In genomic region chr9:12880406-12881016, GRCh38 we compare ENCODE assay signal across 22 cellular contexts.
DNase-seq lines count a peak whose midpoint lies in the region; ATAC-seq, FAIRE-seq and TF ChIP-seq lines count a peak whose summit lies in the region.
"Had no signal": no experiment of that assay in that cellular context is flagged by ENCODE, and none has a peak within 500 bp of the region (broad histone marks: within the 10 kb centered on the region; RNA-seq: fewer than 3 reads in every experiment).

No MANE protein-coding gene starts in this region.

- FAIRE-seq in HepG2 (lab: Jason Lieb, UNC): no peak
- FAIRE-seq: bronchial epithelial cell had no signal

- H3K36me3 ChIP-seq in tibial artery (no peaks in the 10 kb centered on the region), HepG2 (replicated peaks in 1 of 2; ENCODE audit: control insufficient read depth in 1 of 2, insufficient read depth in 2 of 2, low read length in 2 of 2) (no peaks in the 10 kb centered on the region)
- H3K36me3 ChIP-seq: gastroesophageal sphincter, SJSA1, thyroid gland had no signal

- no peak overlapping the region for H3K9ac ChIP-seq in HepG2 (ENCODE audit: insufficient read depth, low read depth, low read length)

- H3K27me3 ChIP-seq in tibial artery (no peaks in the 10 kb centered on the region), HepG2 (ENCODE audit: control insufficient read depth in 1 of 2, insufficient read depth in 2 of 2, low read length in 2 of 2) (no peaks in the 10 kb centered on the region)
- H3K27me3 ChIP-seq: gastroesophageal sphincter, SJSA1, thyroid gland had no signal

- H3K79me2 ChIP-seq in HepG2 (ENCODE audit: insufficient read depth, low read length): no peaks in the 10 kb centered on the region

- H3K9me3 ChIP-seq in tibial artery (no peaks in the 10 kb centered on the region), HepG2 (ENCODE audit: low read length) (no peaks in the 10 kb centered on the region)
- H3K9me3 ChIP-seq: gastroesophageal sphincter, SJSA1, thyroid gland had no signal

- DNase-seq in NCI-H446 treated with DMSO at 0.1 percent for 48 hours (lab: John Stamatoyannopoulos, UW) (peak; percentile 12), NCI-H446 (lab: John Stamatoyannopoulos, UW) (no peak), glutamatergic neuron (no peak), tibial artery (no peak), NK-92 (lab: John Stamatoyannopoulos, UW; ENCODE audit: unreplicated experiment) (no peak), HepG2 (ENCODE audit: low spot score) (no peak)
- DNase-seq: 8988T; activated CD4-positive, alpha-beta T cell treated with anti-CD3 and anti-CD28 coated beads, Interleukin-2, amount 50 U/mL, for 4 hours; activated T-cell treated with anti-CD3 and anti-CD28 coated beads, Interleukin-2, amount 50 U/mL, for 24 hours; CD4-positive, alpha-beta T cell; effector memory CD8-positive, alpha-beta T cell; H9; NCI-H2107; nucleus accumbens; thyroid gland had no signal

- no peak for TF ChIP-seq CTCF in glutamatergic neuron (IDR thresholded peaks at IDR 0.05; ENCODE audit: partially characterized antibody, unreplicated experiment)
- TF ChIP-seq CTCF in tibial artery (IDR thresholded peaks at IDR 0.05): no peak
- TF ChIP-seq CTCF in HepG2 (CRISPR knock-in tag; IDR thresholded peaks at IDR 0.05): no peak

- intact Hi-C loops in tibial artery (cut with DNase I; ENCODE audit: low total_unique reads) (no loop called here), HepG2 (cut with micrococcal nuclease; ENCODE audit: unreplicated experiment) (loop anchor here (5.0 kb wide), 1 partner anchor 58 kb away; no protein-coding TSS in a partner anchor)

- H3K27ac ChIP-seq in tibial artery (peak overlapping the region; percentile 15 to 70), HepG2 (ENCODE audit: extremely low read length, insufficient read depth, low read length) (no peak overlapping the region)
- H3K27ac ChIP-seq: SJSA1, thyroid gland had no signal

- H3K9me3 Mint-ChIP-seq in glutamatergic neuron (ENCODE audit: unreplicated experiment): no peaks in the 10 kb centered on the region
- H3K9me3 Mint-ChIP-seq: H9 had no signal

- 58% methylated on average over 3 of the region's 3 CpGs for WGBS in HepG2 (ENCODE audit: low lambda C conversion rate)

- no peak for TF ChIP-seq POLR2A in HepG2 (IDR thresholded peaks at IDR 0.05; ENCODE audit: insufficient read depth in 1 of 2, low read depth in 2 of 2, low read length in 2 of 2)

- peaks cover 25% of the 10 kb centered on the region for H3K4me1 Mint-ChIP-seq in glutamatergic neuron (ENCODE audit: low read depth, unreplicated experiment)
- H3K4me1 Mint-ChIP-seq: memory B cell had no signal

- BruUV-seq in HepG2 (replicated peaks; lab: Mats Ljungman, UMichigan): no TSS peak

- TF ChIP-seq RAD21 in HepG2 (CRISPR knock-in tag; IDR thresholded peaks at IDR 0.05): no peak

- ATAC-seq in SK-N-SH treated with all-trans-retinoic acid at 6 μM for 48 hours (no peak; the same call in 2 of the 3 replicates), HepG2 (no peak), GM21367 (IDR thresholded peaks at IDR 0.05; ENCODE audit: unreplicated experiment) (no peak)
- ATAC-seq: effector memory CD8-positive, alpha-beta T cell; gastroesophageal sphincter had no signal

- no peaks in the 10 kb centered on the region for H3K27me3 Mint-ChIP-seq in glutamatergic neuron (ENCODE audit: unreplicated experiment)
- H3K27me3 Mint-ChIP-seq: activated naive CD8-positive, alpha-beta T cell; activated T-cell treated with anti-CD3 and anti-CD28 coated beads, Interleukin-2, amount 50 U/mL, for 24 hours; CD4-positive, alpha-beta T cell; effector memory CD8-positive, alpha-beta T cell; memory B cell had no signal

- H3K27ac Mint-ChIP-seq in glutamatergic neuron (ENCODE audit: unreplicated experiment): peak overlapping the region; percentile 66
- H3K27ac Mint-ChIP-seq: activated naive CD8-positive, alpha-beta T cell; activated T-cell treated with anti-CD3 and anti-CD28 coated beads, Interleukin-2, amount 50 U/mL, for 24 hours; CD4-positive, alpha-beta T cell; effector memory CD8-positive, alpha-beta T cell; memory B cell had no signal

- no peaks in the 10 kb centered on the region for H4K20me1 ChIP-seq in HepG2 (ENCODE audit: insufficient read depth, low read length)

- H3K4me3 Mint-ChIP-seq in glutamatergic neuron (ENCODE audit: unreplicated experiment): no peak overlapping the region
- H3K4me3 Mint-ChIP-seq: activated naive CD8-positive, alpha-beta T cell; activated T-cell treated with anti-CD3 and anti-CD28 coated beads, Interleukin-2, amount 50 U/mL, for 24 hours; CD4-positive, alpha-beta T cell; effector memory CD8-positive, alpha-beta T cell; H9; memory B cell had no signal

- TF ChIP-seq EP300 in HepG2 (IDR thresholded peaks at IDR 0.05; ENCODE audit: low read depth in 2 of 2, low read length in 2 of 2): no peak
- no peak for TF ChIP-seq EP300 in HepG2 (CRISPR knock-in tag; IDR thresholded peaks at IDR 0.05; ENCODE audit: borderline replicate concordance)

- POLR2A ChIA-PET in HepG2 (lab: Yijun Ruan, JAX): no interaction called here

- CTCF ChIA-PET in HepG2 (lab: Yijun Ruan, JAX; ENCODE audit: low intra/inter-chr PET ratio, low total read pairs): no interaction called here

- no peak overlapping the region for H2AFZ ChIP-seq in HepG2 (ENCODE audit: low read length)

- in situ Hi-C loops in HepG2 (cut with HindIII; ENCODE audit: extremely low pct_ligation_motif_present, low pct_unique_long_range_greater_than_20kb): loop anchor here (5.0 kb wide), 1 partner anchor 158 kb away; no protein-coding TSS in a partner anchor

- H3K4me2 ChIP-seq in HepG2 (ENCODE audit: low read depth, low read length): no peak overlapping the region

- H3K4me3 ChIP-seq in tibial artery (no peak overlapping the region), HepG2 (replicated peaks in 1 of 3; ENCODE audit: insufficient read depth in 1 of 3, low read depth in 2 of 3, low read length in 3 of 3) (no peak overlapping the region)
- H3K4me3 ChIP-seq: gastroesophageal sphincter, SJSA1, thyroid gland had no signal

- peaks cover 0 to 34% (median 10%) of the 10 kb centered on the region in 4 donors for H3K4me1 ChIP-seq in tibial artery
- H3K4me1 ChIP-seq in HepG2 (ENCODE audit: insufficient read depth, low read length): peaks cover 11% of the 10 kb centered on the region
- H3K4me1 ChIP-seq: thyroid gland had no signal

- H3K36me3 Mint-ChIP-seq in glutamatergic neuron (ENCODE audit: unreplicated experiment): no peaks in the 10 kb centered on the region
- H3K36me3 Mint-ChIP-seq: activated naive CD8-positive, alpha-beta T cell; memory B cell had no signal

TF ChIP-seq in SK-N-SH treated with all-trans-retinoic acid at 6 μM for 48 hours, 23 proteins besides CTCF, POLR2A, EP300 and RAD21:
- TF ChIP-seq TCF4 (CRISPR knock-in tag; IDR thresholded peaks at IDR 0.05; ENCODE audit: borderline replicate concordance): 0 out of 2 replicates have a peak, but pooled peaks have one; percentile 39
- TF ChIP-seq GLIS3 (CRISPR knock-in tag; IDR thresholded peaks at IDR 0.05): no peak
TF ChIP-seq in SK-N-SH treated with all-trans-retinoic acid at 6 μM for 48 hours: peak in this region for 1.

TF ChIP-seq in HepG2, 621 proteins besides CTCF, POLR2A, EP300 and RAD21:
- TF ChIP-seq NFE2L2 (IDR thresholded peaks at IDR 0.05; ENCODE audit: low read length): no peak
- no peak for TF ChIP-seq ZNF17 (CRISPR knock-in tag; IDR thresholded peaks at IDR 0.05)
- TF ChIP-seq ZNF879 (CRISPR knock-in tag; IDR thresholded peaks at IDR 0.05): no peak
- no peak for TF ChIP-seq ZNF329 (CRISPR knock-in tag; IDR thresholded peaks at IDR 0.05; ENCODE audit: low read depth)
- no peak for TF ChIP-seq TBP (CRISPR knock-in tag; IDR thresholded peaks at IDR 0.05)
TF ChIP-seq in HepG2: peak in this region for 0.
